12 cellular contexts compared by ENCODE assay signal in the genomic region with DNA sequence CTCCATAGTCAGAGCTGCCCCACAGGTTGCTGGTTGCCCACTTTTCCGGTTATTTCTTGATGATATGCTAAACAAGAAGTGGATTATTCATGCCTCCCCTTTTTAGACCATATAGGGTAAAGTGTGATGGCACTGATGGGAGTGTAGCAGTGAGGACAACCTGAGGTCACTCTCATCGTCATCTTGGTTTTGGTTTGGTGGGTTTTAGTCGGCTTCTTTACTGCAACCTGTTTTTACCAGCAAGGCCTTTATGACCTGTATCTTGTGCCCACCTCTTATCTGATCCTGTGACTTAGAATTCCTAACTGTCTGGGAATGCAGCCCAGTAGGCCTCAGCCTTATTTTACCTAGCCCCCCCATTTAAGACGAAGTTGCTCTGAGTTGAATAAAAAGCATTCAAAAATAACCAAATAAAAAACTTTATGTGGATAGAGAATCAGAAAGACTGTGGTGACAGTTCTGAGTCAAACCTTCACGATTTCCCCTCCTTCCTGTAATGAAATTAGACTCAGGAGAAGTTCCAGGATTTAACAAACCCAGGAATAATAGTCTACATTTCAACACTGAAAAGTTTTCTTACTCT.
DNase-seq lines count a peak whose midpoint lies in the region; ATAC-seq and TF ChIP-seq lines count a peak whose summit lies in the region.
"Had no signal": no experiment of that assay in that cellular context is flagged by ENCODE, and none has a peak within 500 bp of the region (broad histone marks: within the 10 kb centered on the region; RNA-seq: fewer than 3 reads in every experiment).

No MANE protein-coding gene starts in this region.

- H3K27me3 ChIP-seq in body of pancreas (no peaks in the 10 kb centered on the region), uterus (no peaks in the 10 kb centered on the region)

- intact Hi-C loops in body of pancreas (cut with DNase I) = no loop called here
- intact Hi-C loops in uterus (cut with DNase I; ENCODE audit: low total_unique reads) = no loop called here

- H3K9me3 ChIP-seq in body of pancreas (no peaks in the 10 kb centered on the region), uterus (no peaks in the 10 kb centered on the region)

- TF ChIP-seq CTCF in body of pancreas (IDR thresholded peaks at IDR 0.05) = no peak
- TF ChIP-seq CTCF in uterus (IDR thresholded peaks at IDR 0.05) = no peak

- no peak for ATAC-seq in body of pancreas
- ATAC-seq in GM21423 (IDR thresholded peaks at IDR 0.05; ENCODE audit: unreplicated experiment) = no peak

- WGBS in body of pancreas, 2 donors = 78 to 81% methylated on average over 5 of the region's 5 CpGs

- peak overlapping the region in 3 of 4 donors; percentile 58 to 86 (median 63) for H3K27ac ChIP-seq in body of pancreas
- peak overlapping the region; percentile 50 to 62 for H3K27ac ChIP-seq in uterus

- DNase-seq in SIG-M5 treated with dmso at 0.1 percent for 504 hours (lab: John Stamatoyannopoulos, UW; ENCODE audit: unreplicated experiment) (peak; percentile 29), SIG-M5 (lab: John Stamatoyannopoulos, UW) (no peak), body of pancreas (no peak), kidney tubule cell (ENCODE audit: low spot score) (peak; percentile 92), uterus (no peak), NCI-H526 treated with DMSO at 0.1 percent for 48 hours (lab: John Stamatoyannopoulos, UW) (no peak)
- no peak for DNase-seq in activated CD4-positive, alpha-beta T cell treated with anti-CD3 and anti-CD28 coated beads, Interleukin-2, amount 50 U/mL, for 1 hour
- DNase-seq: activated CD4-positive, alpha-beta memory T cell treated with anti-CD3 and anti-CD28 coated beads, Interleukin-2, amount 10 ng/mL, durations not matched to agents 7 days and 5 days; activated naive CD8-positive, alpha-beta T cell treated with anti-CD3 and anti-CD28 coated beads, Interleukin-2, amount 10 ng/mL, durations not matched to agents 7 days and 5 days; Kasumi-1; NCI-H524 treated with DMSO at 0.1 percent for 48 hours had no signal

- peaks cover 43% of the 10 kb centered on the region for H3K4me1 ChIP-seq in body of pancreas
- H3K4me1 ChIP-seq in uterus = peaks cover 0 to 13% of the 10 kb centered on the region in 2 donors

- TF ChIP-seq POLR2A in body of pancreas (IDR thresholded peaks at IDR 0.05) (no peak), uterus (IDR thresholded peaks at IDR 0.05) (no peak)

- H3K36me3 ChIP-seq in body of pancreas (replicated peaks in 1 of 2; ENCODE audit: insufficient read depth in 1 of 2, low read depth in 2 of 2) (no peaks in the 10 kb centered on the region), uterus (no peaks in the 10 kb centered on the region)

- H3K4me3 ChIP-seq in body of pancreas (no peak overlapping the region), uterus (no peak overlapping the region)

Comparison
In these comparisons a context has a peak if more than half of its experiments do, and no peak if none do; other contexts are left out.
1. DNase-seq: peak in SIG-M5 treated with dmso at 0.1 percent for 504 hours (single experiment) and kidney tubule cell (single experiment); none in SIG-M5 (single experiment), body of pancreas (0 of 4), uterus (0 of 2), NCI-H526 treated with DMSO at 0.1 percent for 48 hours (single experiment) and activated CD4-positive, alpha-beta T cell treated with anti-CD3 and anti-CD28 coated beads, Interleukin-2, amount 50 U/mL, for 1 hour (single experiment).